Comparison of ENCODE assay signal across 19 cellular contexts in the genomic region with DNA sequence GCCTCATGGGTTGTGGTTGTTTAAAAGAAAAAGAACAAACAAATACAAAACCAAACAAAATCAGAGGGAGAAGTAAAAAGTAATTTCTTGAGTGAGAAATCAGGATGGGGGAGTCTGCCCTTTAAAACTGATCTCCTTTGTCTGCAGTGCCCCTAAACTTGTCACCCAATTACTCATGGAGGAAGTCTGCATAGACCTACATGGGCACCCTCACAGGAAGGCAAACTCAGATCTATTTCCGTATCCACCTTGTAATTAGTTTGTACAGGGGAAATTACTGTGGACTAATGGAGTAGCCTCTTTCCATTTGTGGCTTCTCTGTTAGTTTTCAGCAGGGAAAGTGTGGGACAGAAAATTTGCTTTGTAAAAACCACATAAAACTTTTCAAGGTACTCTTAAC.
A peak's percentile ranks its signal among the peaks of the same experiment; 100 is the strongest.
DNase-seq lines count a peak whose midpoint lies in the region; ATAC-seq, FAIRE-seq and TF ChIP-seq lines count a peak whose summit lies in the region.
"Had no signal": no experiment of that assay in that cellular context is flagged by ENCODE, and none has a peak within 500 bp of the region (broad histone marks: within the 10 kb centered on the region; RNA-seq: fewer than 3 reads in every experiment).

No MANE protein-coding gene starts in this region.

- TF ChIP-seq CTCF in OCI-LY7 (conservative IDR thresholded peaks at IDR 0.05; ENCODE audit: low read length) (no peak), endothelial cell of umbilical vein (IDR thresholded peaks at IDR 0.05; ENCODE audit: extremely low read depth in 1 of 2, insufficient read depth in 1 of 2, low read depth in 1 of 2, low read length in 2 of 2) (no peak), smooth muscle cell (IDR thresholded peaks at IDR 0.05; ENCODE audit: borderline replicate concordance, insufficient read depth, poor library complexity, severe bottlenecking) (no peak), sigmoid colon (IDR thresholded peaks at IDR 0.05) (no peak)

- no peaks in the 10 kb centered on the region for H4K20me1 ChIP-seq in OCI-LY7 (ENCODE audit: insufficient read depth, low read length)
- no peaks in the 10 kb centered on the region for H4K20me1 ChIP-seq in endothelial cell of umbilical vein (replicated peaks; ENCODE audit: control insufficient read depth, extremely low read depth, insufficient read depth, low read length)
- no peaks in the 10 kb centered on the region for H4K20me1 ChIP-seq in smooth muscle cell (ENCODE audit: low read depth)

- intact Hi-C loops in OCI-LY7 (cut with micrococcal nuclease; ENCODE audit: unreplicated experiment), result no loop called here
- intact Hi-C loops in endothelial cell of umbilical vein (cut with micrococcal nuclease), result loop anchor here (2.0 to 5.0 kb wide), 2 partner anchors 304 to 599 kb away; partner anchors contain the start of gene ADGRL2
- intact Hi-C loops in sigmoid colon (cut with DNase I), result no loop called here

- TF ChIP-seq POLR2A in endothelial cell of umbilical vein (IDR thresholded peaks at IDR 0.05; ENCODE audit: low read depth, low read length) (no peak), sigmoid colon (IDR thresholded peaks at IDR 0.05) (no peak)

- H3K9me3 ChIP-seq in OCI-LY7 (ENCODE audit: low read length) (no peaks in the 10 kb centered on the region), endothelial cell of umbilical vein (replicated peaks; ENCODE audit: control insufficient read depth, insufficient read depth, low read length) (no peaks in the 10 kb centered on the region), smooth muscle cell (replicated peaks; ENCODE audit: low read depth) (no peaks in the 10 kb centered on the region), sigmoid colon (no peaks in the 10 kb centered on the region)
- H3K9me3 ChIP-seq: BE2C, Caco-2, HAP-1 had no signal

- no peaks in the 10 kb centered on the region for H3K9me1 ChIP-seq in endothelial cell of umbilical vein (replicated peaks; ENCODE audit: control insufficient read depth, extremely low read depth, insufficient read depth, low read length)

- H3K9ac ChIP-seq in endothelial cell of umbilical vein (replicated peaks; ENCODE audit: extremely low read depth, insufficient read depth, low read length) (no peak overlapping the region), smooth muscle cell (ENCODE audit: low read depth) (no peak overlapping the region)
- H3K9ac ChIP-seq: GM23248 had no signal

- H3K4me2 ChIP-seq in OCI-LY7 (ENCODE audit: low read length) (no peak overlapping the region), endothelial cell of umbilical vein (ENCODE audit: insufficient read depth, low read length) (peak overlapping the region; percentile 39), smooth muscle cell (no peak overlapping the region)

- POLR2A ChIA-PET in OCI-LY7 (lab: Charles Lee), result no interaction called here
- POLR2A ChIA-PET in endothelial cell of umbilical vein (lab: Charles Lee), result no interaction called here

- H3K36me3 ChIP-seq in OCI-LY7 (ENCODE audit: insufficient read depth, low read length) (no peaks in the 10 kb centered on the region), endothelial cell of umbilical vein (ENCODE audit: control insufficient read depth in 2 of 2, extremely low read depth in 1 of 2, insufficient read depth in 2 of 2, low read length in 2 of 2) (no peaks in the 10 kb centered on the region), smooth muscle cell (ENCODE audit: low read depth) (no peaks in the 10 kb centered on the region), sigmoid colon (no peaks in the 10 kb centered on the region)
- H3K36me3 ChIP-seq: BE2C, HAP-1 had no signal

- no peak for ATAC-seq in HG03571 (IDR thresholded peaks at IDR 0.05; ENCODE audit: unreplicated experiment)

- H3K27ac ChIP-seq in OCI-LY7 (ENCODE audit: low read depth, low read length, poor library complexity, severe bottlenecking) (no peak overlapping the region), endothelial cell of umbilical vein (ENCODE audit: insufficient read depth, low read depth, low read length) (peak overlapping the region; percentile 68), smooth muscle cell (ENCODE audit: low read depth) (no peak overlapping the region), sigmoid colon (no peak overlapping the region)
- H3K27ac ChIP-seq: C4-2B, GM23248 had no signal

- CTCF ChIA-PET in OCI-LY7 (lab: Charles Lee; ENCODE audit: unreplicated experiment) (no interaction called here), endothelial cell of umbilical vein (lab: Charles Lee) (interaction anchor here (1.0 to 1.7 kb wide), 2 partner anchors 30 to 43 kb away, joined by 3 to 4 read pairs; no protein-coding TSS in a partner anchor)

- H3F3A ChIP-seq in smooth muscle cell (ENCODE audit: low read depth), result no peaks in the 10 kb centered on the region

- dilution Hi-C loops in endothelial cell of umbilical vein (cut with MboI; ENCODE audit: extremely low pct_ligation_motif_present, low sequenced_read_pairs), result no loop called here

- DNase-seq in Kasumi-1 (lab: John Stamatoyannopoulos, UW) (peak; percentile 3 to 20), OCI-LY7 (ENCODE audit: low spot score) (no peak), endothelial cell of umbilical vein (ENCODE audit: low read depth, low spot score) (peak; percentile 67), smooth muscle cell (lab: John Stamatoyannopoulos, UW; ENCODE audit: unreplicated experiment) (no peak), sigmoid colon (no peak)
- DNase-seq in stimulated activated CD4-positive, alpha-beta T cell treated with anti-CD3 and anti-CD28 coated beads, Interleukin-2, amount 100 ng/mL, for 24 hours, result no peak
- DNase-seq: ACHN; BE2C; Caco-2; CD4-positive, alpha-beta T cell; GM23248; IMR-90 had no signal

- H3K4me1 ChIP-seq in OCI-LY7 (ENCODE audit: insufficient read depth, low read length, poor library complexity, severe bottlenecking) (peaks cover 1% of the 10 kb centered on the region), endothelial cell of umbilical vein (ENCODE audit: control insufficient read depth, extremely low read depth, insufficient read depth, low read length) (peaks cover 37% of the 10 kb centered on the region), smooth muscle cell (ENCODE audit: low read depth) (no peaks in the 10 kb centered on the region), sigmoid colon (no peaks in the 10 kb centered on the region)
- H3K4me1 ChIP-seq: BE2C, Caco-2, HAP-1 had no signal

- H3K9me2 ChIP-seq in OCI-LY7 (ENCODE audit: insufficient read depth, low read length), result no peaks in the 10 kb centered on the region

- no peaks in the 10 kb centered on the region for H3K27me3 ChIP-seq in endothelial cell of umbilical vein (ENCODE audit: control insufficient read depth in 2 of 2, insufficient read depth in 2 of 2, low read length in 2 of 2)
- no peaks in the 10 kb centered on the region for H3K27me3 ChIP-seq in smooth muscle cell (ENCODE audit: low read depth)
- no peaks in the 10 kb centered on the region for H3K27me3 ChIP-seq in sigmoid colon
- H3K27me3 ChIP-seq: BE2C had no signal

- H2AFZ ChIP-seq in OCI-LY7 (ENCODE audit: low read length) (peak overlapping the region; percentile 32; the same call in 1 of the 2 replicates), endothelial cell of umbilical vein (ENCODE audit: low read depth, low read length) (peak overlapping the region; percentile 53), smooth muscle cell (ENCODE audit: low read depth) (peak overlapping the region; percentile 29)
- H2AFZ ChIP-seq: GM23248 had no signal

- H3K4me3 ChIP-seq in OCI-LY7 (ENCODE audit: low read depth, low read length, poor library complexity, severe bottlenecking), result no peak overlapping the region
- H3K4me3 ChIP-seq in endothelial cell of umbilical vein (replicated peaks in 1 of 3; ENCODE audit: insufficient read depth in 1 of 3, low read depth in 1 of 3, low read length in 3 of 3), result no peak overlapping the region
- H3K4me3 ChIP-seq in smooth muscle cell, result no peak overlapping the region
- no peak overlapping the region for H3K4me3 ChIP-seq in sigmoid colon
- H3K4me3 ChIP-seq: GM23248, HAP-1 had no signal

- WGBS in smooth muscle cell (ENCODE audit: low lambda C conversion rate), result 81% methylated on average over 1 of the region's 1 CpG
- 44 to 54% methylated on average over 1 of the region's 1 CpG for WGBS in sigmoid colon, 2 donors

- no TSS peak for BruUV-seq in OCI-LY7 (replicated peaks; lab: Mats Ljungman, UMichigan)
- no TSS peak for BruUV-seq in endothelial cell of umbilical vein (replicated peaks; lab: Mats Ljungman, UMichigan)

- no peak for TF ChIP-seq EP300 in sigmoid colon (IDR thresholded peaks at IDR 0.05)

- no peaks in the 10 kb centered on the region for H3K79me2 ChIP-seq in OCI-LY7 (ENCODE audit: insufficient read depth, low read depth, low read length)
- no peaks in the 10 kb centered on the region for H3K79me2 ChIP-seq in endothelial cell of umbilical vein (ENCODE audit: control insufficient read depth, insufficient read depth, low read length)
- no peaks in the 10 kb centered on the region for H3K79me2 ChIP-seq in smooth muscle cell (ENCODE audit: low read depth)

- FAIRE-seq in endothelial cell of umbilical vein (lab: Jason Lieb, UNC), result peak; percentile 73
- FAIRE-seq: D721Med, G401.6, GM12891, HTR-8/SVneo had no signal

TF ChIP-seq in endothelial cell of umbilical vein, 7 proteins besides CTCF, POLR2A, EP300 and RAD21:
- TF ChIP-seq JUN (IDR thresholded peaks at IDR 0.05; ENCODE audit: borderline replicate concordance, insufficient read depth, insufficient read length, low read depth) (peak; percentile 13), FOS (IDR thresholded peaks at IDR 0.05; ENCODE audit: borderline replicate concordance, insufficient read depth, low read length) (peak; percentile 84), MYC (IDR thresholded peaks at IDR 0.05; ENCODE audit: low read depth, low read length) (no peak), EZH2 (IDR thresholded peaks at IDR 0.05; ENCODE audit: borderline replicate concordance, low read depth, low read length, severe bottlenecking) (no peak), MAX (IDR thresholded peaks at IDR 0.05; ENCODE audit: insufficient read depth, insufficient read length) (no peak), GATA2 (IDR thresholded peaks at IDR 0.05; ENCODE audit: insufficient read depth, insufficient read length, low read depth, low read length) (peak; percentile 49), POLR2AphosphoS5 (IDR thresholded peaks at IDR 0.05; ENCODE audit: insufficient read depth, low read depth, low read length) (peak; percentile 46)

Comparison
In these comparisons a context has a peak if more than half of its experiments do, and no peak if none do; other contexts are left out.
1. DNase-seq: peak in Kasumi-1 (2 of 2) and endothelial cell of umbilical vein (single experiment); none in OCI-LY7 (single experiment), smooth muscle cell (single experiment), stimulated activated CD4-positive, alpha-beta T cell treated with anti-CD3 and anti-CD28 coated beads, Interleukin-2, amount 100 ng/mL, for 24 hours (0 of 2) and sigmoid colon (single experiment).
2. Peak in every context shown above with its lines, with median percentiles within 50 percentile points of each other: H2AFZ ChIP-seq.